30 cellular contexts compared by ENCODE assay signal in genomic region chr2:151325696-151326095, GRCh38. TPM values are rescaled to one million over a fixed set of nuclear protein-coding genes. Genes with fewer than 3 reads are reported as not detected.
"Had no signal": no experiment of that assay in that cellular context is flagged by ENCODE, and none has a peak within 500 bp of the region (broad histone marks: within the 10 kb centered on the region; RNA-seq: fewer than 3 reads in every experiment).

No MANE protein-coding gene starts in this region.

- H3K36me3 ChIP-seq: adrenal gland, cardiac muscle cell, heart left ventricle, pancreas, prostate gland, tibial nerve had no signal

- H3K9me3 ChIP-seq: adrenal gland, pancreas, prostate gland, tibial nerve had no signal

- H3K4me3 ChIP-seq: adrenal gland, cardiac muscle cell, coronary artery, dorsolateral prefrontal cortex, heart left ventricle, pancreas, prostate gland, tibial nerve had no signal

- H3K27ac ChIP-seq: adrenal gland, cardiac muscle cell, coronary artery, dorsolateral prefrontal cortex, foreskin keratinocyte, heart left ventricle, pancreas, prostate gland, tibial nerve had no signal

- H3K4me1 ChIP-seq: adrenal gland, foreskin keratinocyte, heart left ventricle, pancreas, prostate gland, tibial nerve had no signal

- H3K27me3 ChIP-seq: adrenal gland, cardiac muscle cell, dorsolateral prefrontal cortex, heart left ventricle, pancreas, tibial nerve had no signal

- FAIRE-seq: kidney, pancreas had no signal

- DNase-seq: activated CD4-positive, alpha-beta T cell treated with anti-CD3 and anti-CD28 coated beads for 4 hours; activated CD4-positive, alpha-beta T cell treated with anti-CD3 and anti-CD28 coated beads, Interleukin-2, amount 50 U/mL, for 4 hours; activated CD4-positive, CD25-positive, alpha-beta regulatory T cell; activated effector memory CD4-positive, alpha-beta T cell treated with anti-CD3 and anti-CD28 coated beads, Interleukin-2, amount 50 U/mL, for 16 hours; activated naive CD4-positive, alpha-beta T cell treated with anti-CD3 and anti-CD28 coated beads for 36 hours; activated naive CD8-positive, alpha-beta T cell treated with anti-CD3 and anti-CD28 coated beads for 36 hours; activated T-cell treated with anti-CD3 and anti-CD28 coated beads, Interleukin-2, amount 50 U/mL, for 1 hour; adrenal gland; aorta; cerebellar nuclear complex; dorsolateral prefrontal cortex; effector memory CD4-positive, alpha-beta T cell; foreskin keratinocyte; heart left ventricle; hypothalamus; immature natural killer cell; kidney; left colon; naive B cell; nephron progenitor cell; nucleus accumbens; pancreas; retina; stimulated activated CD4-positive, alpha-beta T cell treated with anti-CD3 and anti-CD28 coated beads, Interleukin-2, amount 100 ng/mL, for 48 hours; stimulated activated naive CD4-positive, alpha-beta T cell treated with Interleukin-2 at 50 U/mL for 16 hours had no signal

RNA-seq across cellular contexts. Expression of gene TNFAIP6, which starts 31.7 kb away (rescaled TPM):
- total RNA-seq: activated naive CD4-positive, alpha-beta T cell treated with anti-CD3 and anti-CD28 coated beads for 36 hours; activated naive CD8-positive, alpha-beta T cell treated with anti-CD3 and anti-CD28 coated beads for 36 hours; activated T-helper 1 cell treated with anti-CD3 and anti-CD28 coated beads, Interleukin-12 subunit alpha, Interleukin-12 subunit beta, Interleukin-2, Interleukin-4 antibody, amounts not matched to agents 30 ng/mL and 10 ng/mL and 1 ng/mL, durations not matched to agents 14 hours and 24 hours and 36 hours; cardiac muscle cell; foreskin keratinocyte had no signal
- polyA plus RNA-seq: cardiac muscle cell, foreskin keratinocyte, immature natural killer cell had no signal
